In genomic region chr10:48305905-48306264, GRCh38 we compare ENCODE assay signal across 1 cellular context.
TF ChIP-seq lines count a peak whose summit lies in the region.

No MANE protein-coding gene starts in this region.

TF ChIP-seq in K562, 482 proteins besides CTCF, POLR2A, EP300 and RAD21:
- TF ChIP-seq ELF1 (tag; IDR thresholded peaks at IDR 0.05) (0 out of 2 replicates have a peak, but pooled peaks have one; percentile 28), ZEB2 (IDR thresholded peaks at IDR 0.05) (peak; percentile 71), ZNF655 (CRISPR knock-in tag; IDR thresholded peaks at IDR 0.05) (no peak), ZNF175 (CRISPR knock-in tag; IDR thresholded peaks at IDR 0.05; ENCODE audit: low read depth) (peak; percentile 61; the same call in 1 of the 2 replicates), POLR2H (tag; IDR thresholded peaks at IDR 0.05; ENCODE audit: low read depth) (no peak), ZNF134 (CRISPR knock-in tag; conservative IDR thresholded peaks at IDR 0.05) (no peak), MBD2 (IDR thresholded peaks at IDR 0.05; ENCODE audit: borderline replicate concordance, low read depth) (0 out of 2 replicates have a peak, but pooled peaks have one; percentile 19), FOXP4 (CRISPR knock-in tag; IDR thresholded peaks at IDR 0.05; ENCODE audit: borderline replicate concordance) (no peak), MYC (IDR thresholded peaks at IDR 0.05; ENCODE audit: low read depth, low read length) (no peak), MYC (CRISPR knock-in tag; IDR thresholded peaks at IDR 0.05; ENCODE audit: borderline replicate concordance, low read depth) (no peak), NBN (IDR thresholded peaks at IDR 0.05; ENCODE audit: low read depth) (0 out of 2 replicates have a peak, but pooled peaks have one; percentile 41), NR1H2 (CRISPR knock-in tag; IDR thresholded peaks at IDR 0.05) (no peak), ZBTB40 (IDR thresholded peaks at IDR 0.05) (0 out of 2 replicates have a peak, but pooled peaks have one; percentile 43), ZBTB40 (CRISPR knock-in tag; IDR thresholded peaks at IDR 0.05) (no peak), CSDE1 (IDR thresholded peaks at IDR 0.05) (no peak), NR4A1 (CRISPR knock-in tag; IDR thresholded peaks at IDR 0.05) (no peak), NR4A1 (tag; IDR thresholded peaks at IDR 0.05) (0 out of 2 replicates have a peak, but pooled peaks have one; percentile 22), ZNF384 (IDR thresholded peaks at IDR 0.05; ENCODE audit: low read depth, low read length) (no peak), STAT5A (IDR thresholded peaks at IDR 0.05; ENCODE audit: borderline replicate concordance, low read length) (no peak), CREB3 (tag; conservative IDR thresholded peaks at IDR 0.05; ENCODE audit: low read depth) (0 out of 2 replicates have a peak, but pooled peaks have one; percentile 55), ZNF3 (CRISPR knock-in tag; IDR thresholded peaks at IDR 0.05) (0 out of 2 replicates have a peak, but pooled peaks have one; percentile 29), OTX1 (CRISPR knock-in tag; IDR thresholded peaks at IDR 0.05) (no peak), ZBTB17 (CRISPR knock-in tag; IDR thresholded peaks at IDR 0.05) (0 out of 2 replicates have a peak, but pooled peaks have one; percentile 13), ARNT (IDR thresholded peaks at IDR 0.05) (0 out of 4 replicates have a peak, but pooled peaks of 1 of the 2 experiments have one; percentile 34), MTA1 (IDR thresholded peaks at IDR 0.05; ENCODE audit: borderline replicate concordance) (no peak), MBD1 (CRISPR knock-in tag; IDR thresholded peaks at IDR 0.05) (peak; percentile 78; the same call in 1 of the 2 replicates), ZC3H8 (IDR thresholded peaks at IDR 0.05) (no peak)
